1 cellular context compared by ENCODE assay signal in genomic region chr9:97387936-97388684, GRCh38.
TF ChIP-seq lines count a peak whose summit lies in the region.

No MANE protein-coding gene starts in this region.

TF ChIP-seq in HepG2, 621 proteins besides CTCF, POLR2A, EP300 and RAD21 (continued from another document):
- TF ChIP-seq, protein P1, sequence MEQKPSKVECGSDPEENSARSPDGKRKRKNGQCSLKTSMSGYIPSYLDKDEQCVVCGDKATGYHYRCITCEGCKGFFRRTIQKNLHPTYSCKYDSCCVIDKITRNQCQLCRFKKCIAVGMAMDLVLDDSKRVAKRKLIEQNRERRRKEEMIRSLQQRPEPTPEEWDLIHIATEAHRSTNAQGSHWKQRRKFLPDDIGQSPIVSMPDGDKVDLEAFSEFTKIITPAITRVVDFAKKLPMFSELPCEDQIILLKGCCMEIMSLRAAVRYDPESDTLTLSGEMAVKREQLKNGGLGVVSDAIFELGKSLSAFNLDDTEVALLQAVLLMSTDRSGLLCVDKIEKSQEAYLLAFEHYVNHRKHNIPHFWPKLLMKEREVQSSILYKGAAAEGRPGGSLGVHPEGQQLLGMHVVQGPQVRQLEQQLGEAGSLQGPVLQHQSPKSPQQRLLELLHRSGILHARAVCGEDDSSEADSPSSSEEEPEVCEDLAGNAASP (CRISPR knock-in tag; IDR thresholded peaks at IDR 0.05; ENCODE audit: borderline replicate concordance) = 0 out of 2 replicates have a peak, but pooled peaks have one; percentile 29
- TF ChIP-seq SNRNP70 (IDR thresholded peaks at IDR 0.05; ENCODE audit: low read depth, low read length) (no peak), JARID2 (CRISPR knock-in tag; IDR thresholded peaks at IDR 0.05; ENCODE audit: insufficient replicate concordance) (no peak), ZNF3 (CRISPR knock-in tag; IDR thresholded peaks at IDR 0.05) (no peak)
